In genomic region chr5:160685695-160686094, GRCh38 we compare ENCODE assay signal across 8 cellular contexts.
DNase-seq lines count a peak whose midpoint lies in the region; ATAC-seq and TF ChIP-seq lines count a peak whose summit lies in the region.

No MANE protein-coding gene starts in this region.

- H3K27me3 ChIP-seq in left ventricle myocardium inferior (ENCODE audit: low read depth) (no peaks in the 10 kb centered on the region), upper lobe of right lung (no peaks in the 10 kb centered on the region), spleen (replicated peaks in 1 of 7) (no peaks in the 10 kb centered on the region)
- no peaks in the 10 kb centered on the region for H3K27me3 ChIP-seq in CD4-positive, alpha-beta T cell (ENCODE audit: control insufficient read depth, insufficient read depth, low read length)

- DNase-seq in left ventricle myocardium inferior (no peak), left cardiac atrium (no peak), astrocyte of the cerebellum (ENCODE audit: low read depth) (no peak), upper lobe of right lung (no peak), caudate nucleus (lab: John Stamatoyannopoulos, UW) (no peak), spleen (no peak)
- DNase-seq in CD4-positive, alpha-beta T cell, result no peak

- intact Hi-C loops in left ventricle myocardium inferior (cut with micrococcal nuclease), result no loop called here
- intact Hi-C loops in left cardiac atrium (cut with DNase I), result no loop called here
- intact Hi-C loops in upper lobe of right lung (cut with DNase I), result no loop called here
- intact Hi-C loops in CD4-positive, alpha-beta T cell (cut with DNase I, micrococcal nuclease), result no loop called here
- intact Hi-C loops in spleen (cut with DNase I; ENCODE audit: low total_unique reads), result no loop called here

- no peaks in the 10 kb centered on the region for H3K4me1 ChIP-seq in left ventricle myocardium inferior
- H3K4me1 ChIP-seq in upper lobe of right lung, result no peaks in the 10 kb centered on the region
- H3K4me1 ChIP-seq in spleen, result no peaks in the 10 kb centered on the region

- H3K36me3 ChIP-seq in left ventricle myocardium inferior (no peaks in the 10 kb centered on the region), upper lobe of right lung (no peaks in the 10 kb centered on the region), spleen (no peaks in the 10 kb centered on the region)

- no peak overlapping the region for H3K4me3 Mint-ChIP-seq in CD4-positive, alpha-beta T cell

- H3K27ac Mint-ChIP-seq in CD4-positive, alpha-beta T cell, result no peak overlapping the region

- H3K27me3 Mint-ChIP-seq in CD4-positive, alpha-beta T cell, result peaks cover 6% of the 10 kb centered on the region

- CTCF ChIA-PET in CD4-positive, alpha-beta T cell (lab: Charles Lee), result no interaction called here

- no peak overlapping the region for H3K4me3 ChIP-seq in left ventricle myocardium inferior
- H3K4me3 ChIP-seq in astrocyte of the cerebellum (ENCODE audit: low read depth, low read length), result no peak overlapping the region
- no peak overlapping the region for H3K4me3 ChIP-seq in upper lobe of right lung
- no peak overlapping the region for H3K4me3 ChIP-seq in spleen

- H3K9me3 ChIP-seq in left ventricle myocardium inferior (replicated peaks) (peaks cover 6% of the 10 kb centered on the region), upper lobe of right lung (no peaks in the 10 kb centered on the region), spleen (peaks cover 0 to 4% (median 0%) of the 10 kb centered on the region in 8 donors)
- H3K9me3 ChIP-seq in CD4-positive, alpha-beta T cell (ENCODE audit: control insufficient read depth, low read length), result no peaks in the 10 kb centered on the region

- H3K36me3 Mint-ChIP-seq in CD4-positive, alpha-beta T cell (ENCODE audit: low read depth), result no peaks in the 10 kb centered on the region

- H3K9me3 Mint-ChIP-seq in CD4-positive, alpha-beta T cell, result no peaks in the 10 kb centered on the region

- H3K27ac ChIP-seq in left ventricle myocardium inferior (replicated peaks) (no peak overlapping the region), upper lobe of right lung (no peak overlapping the region), caudate nucleus (ENCODE audit: low read depth, low read length) (no peak overlapping the region), spleen (no peak overlapping the region)
- no peak overlapping the region for H3K27ac ChIP-seq in CD4-positive, alpha-beta T cell (ENCODE audit: low read depth, low read length)

- 35 to 44% (median 41%) methylated on average over 6 of the region's 6 CpGs for WGBS in spleen, 5 donors

- TF ChIP-seq POLR2A in spleen (IDR thresholded peaks at IDR 0.05), result no peak

- TF ChIP-seq CTCF in left ventricle myocardium inferior (IDR thresholded peaks at IDR 0.05; ENCODE audit: borderline replicate concordance) (peak; percentile 23), astrocyte of the cerebellum (IDR thresholded peaks at IDR 0.05; ENCODE audit: low read depth, low read length, missing control alignments) (peak; percentile 2), upper lobe of right lung (IDR thresholded peaks at IDR 0.05) (peak; percentile 36), spleen (IDR thresholded peaks at IDR 0.05 in 8 of 11, conservative IDR thresholded peaks at IDR 0.05 in 3 of 11) (peak in 4 of 11 experiments; percentile 17 to 32 (median 26))
- no peak for TF ChIP-seq CTCF in CD4-positive, alpha-beta T cell (IDR thresholded peaks at IDR 0.05)

- H3K4me1 Mint-ChIP-seq in CD4-positive, alpha-beta T cell (ENCODE audit: low read depth), result no peaks in the 10 kb centered on the region

- in situ Hi-C loops in astrocyte of the cerebellum (cut with HindIII; ENCODE audit: low sequenced_read_pairs), result no loop called here

- POLR2A ChIA-PET in CD4-positive, alpha-beta T cell (lab: Charles Lee), result no interaction called here

- no peak for ATAC-seq in left cardiac atrium
- peak; percentile 83 for ATAC-seq in HG03439 (IDR thresholded peaks at IDR 0.05; ENCODE audit: unreplicated experiment)
- ATAC-seq in upper lobe of right lung, result peak; percentile 53
- no peak for ATAC-seq in CD4-positive, alpha-beta T cell (ENCODE audit: poor library complexity)

Comparison
In these comparisons a context has a peak if more than half of its experiments do, and no peak if none do; other contexts are left out.
1. ATAC-seq: peak in HG03439 (single experiment) and upper lobe of right lung (single experiment); none in left cardiac atrium (0 of 2) and CD4-positive, alpha-beta T cell (single experiment).